ENCODE assay signal across 1 cellular context in genomic region chr3:192079098-192079497, GRCh38.
TF ChIP-seq lines count a peak whose summit lies in the region.

No MANE protein-coding gene starts in this region.

TF ChIP-seq in H1, 55 proteins besides CTCF, POLR2A, EP300 and RAD21 (continued from another document):
- TF ChIP-seq ATF3 (IDR thresholded peaks at IDR 0.05; ENCODE audit: insufficient read depth, low read depth, low read length): no peak
